8 cellular contexts compared by ENCODE assay signal in genomic region chr6:145815875-145816274, GRCh38. TPM values are rescaled to one million over a fixed set of nuclear protein-coding genes. Genes with fewer than 3 reads are reported as not detected.
DNase-seq lines count a peak whose midpoint lies in the region; ATAC-seq, FAIRE-seq and TF ChIP-seq lines count a peak whose summit lies in the region.

No MANE protein-coding gene starts in this region.

- whole genome bisulfite sequencing in ovary, 3 donors = 41 to 52% (median 51%) methylated on average over 2 of the region's 2 CpGs

- H3K4me1 ChIP-seq in OCI-LY3 (ENCODE audit: low read length) (peaks cover 13% of the 10 kb centered on the region; the same call in 1 of the 2 replicates), ovary (ENCODE audit: insufficient read depth) (peaks cover 1% of the 10 kb centered on the region)

- peak overlapping the region; percentile 99 for H3K4me3 ChIP-seq in OCI-LY3 (ENCODE audit: low read length)
- peak overlapping the region; percentile 81 for H3K4me3 ChIP-seq in epithelial cell of esophagus (ENCODE audit: low read length)
- peak overlapping the region; percentile 75 for H3K4me3 ChIP-seq in ovary

- no peaks in the 10 kb centered on the region for H3K27me3 ChIP-seq in OCI-LY3 (ENCODE audit: low read depth, low read length)
- no peaks in the 10 kb centered on the region for H3K27me3 ChIP-seq in ovary

- peaks cover 32% of the 10 kb centered on the region for H3K79me2 ChIP-seq in OCI-LY3 (ENCODE audit: low read length)

- no peak for FAIRE-seq in GM18507 (lab: Jason Lieb, UNC)

- H3K36me3 ChIP-seq in OCI-LY3 (replicated peaks; ENCODE audit: low read depth, low read length) = no peaks in the 10 kb centered on the region
- no peaks in the 10 kb centered on the region for H3K36me3 ChIP-seq in ovary

- H3K9me3 ChIP-seq in OCI-LY3 (ENCODE audit: insufficient read depth, low read length) = no peaks in the 10 kb centered on the region
- no peaks in the 10 kb centered on the region for H3K9me3 ChIP-seq in ovary

- H3K9ac ChIP-seq in OCI-LY3 (ENCODE audit: low read length) = peak overlapping the region; percentile 94

- H3K4me2 ChIP-seq in OCI-LY3 (ENCODE audit: low read length) = peak overlapping the region; percentile 80

- no peaks in the 10 kb centered on the region for H4K20me1 ChIP-seq in OCI-LY3 (ENCODE audit: insufficient read depth, low read length)

- no peak for ATAC-seq in HG03460 (IDR thresholded peaks at IDR 0.05; ENCODE audit: unreplicated experiment)

- intact Hi-C loops in ovary (cut with DNase I) = loop anchor here in 3 of 4 donors (2.0 to 10.0 kb wide), 4 partner anchors 81 to 1389 kb away; partner anchors contain the start of genes EPM2A (in 3 of the 3), SHPRH (in 1 of the 3) and STXBP5 (in 1 of the 3)

- no peak for TF ChIP-seq CTCF in OCI-LY3 (IDR thresholded peaks at IDR 0.05; ENCODE audit: low read depth, low read length)
- no peak for TF ChIP-seq CTCF in epithelial cell of esophagus (IDR thresholded peaks at IDR 0.05; ENCODE audit: insufficient read depth, low read depth, low read length, missing control alignments)
- TF ChIP-seq CTCF in ovary (IDR thresholded peaks at IDR 0.05) = no peak

- no peak overlapping the region for H2AFZ ChIP-seq in OCI-LY3 (ENCODE audit: low read depth, low read length)

- TF ChIP-seq EP300 in ovary (IDR thresholded peaks at IDR 0.05) = no peak

- TF ChIP-seq POLR2A in ovary (IDR thresholded peaks at IDR 0.05) = no peak

- H3K27ac ChIP-seq in OCI-LY3 (ENCODE audit: low read length) = no peak overlapping the region
- peak overlapping the region in 1 of 2 donors; percentile 84 for H3K27ac ChIP-seq in ovary

- DNase-seq in GM18507 (ENCODE audit: extremely low spot score, insufficient read length, low read depth) (peak; percentile 7), epithelial cell of esophagus (ENCODE audit: low read depth) (no peak), ovary (no peak), NCI-H82 treated with DMSO at 0.1 percent for 48 hours (lab: John Stamatoyannopoulos, UW; ENCODE audit: unreplicated experiment) (no peak), NCI-H526 treated with DMSO at 0.1 percent for 48 hours (lab: John Stamatoyannopoulos, UW) (no peak)
- DNase-seq in stimulated activated CD4-positive, alpha-beta T cell treated with anti-CD3 and anti-CD28 coated beads, Interleukin-4, amount 100 ng/mL, for 24 hours = no peak

RNA-seq across cellular contexts. Expression of gene FBXO30, which starts 1.3 kb away (rescaled TPM):
- 10 to 100 TPM in 3 of 7 donors, 1 to 10 TPM in 4; 5.6 to 13.5 (median 9.7) TPM for total RNA-seq in ovary
- 1 to 10 TPM; 6.9 to 7.1 TPM for polyA plus RNA-seq in ovary
